Comparison of ENCODE assay signal across 8 cellular contexts in the genomic region with DNA sequence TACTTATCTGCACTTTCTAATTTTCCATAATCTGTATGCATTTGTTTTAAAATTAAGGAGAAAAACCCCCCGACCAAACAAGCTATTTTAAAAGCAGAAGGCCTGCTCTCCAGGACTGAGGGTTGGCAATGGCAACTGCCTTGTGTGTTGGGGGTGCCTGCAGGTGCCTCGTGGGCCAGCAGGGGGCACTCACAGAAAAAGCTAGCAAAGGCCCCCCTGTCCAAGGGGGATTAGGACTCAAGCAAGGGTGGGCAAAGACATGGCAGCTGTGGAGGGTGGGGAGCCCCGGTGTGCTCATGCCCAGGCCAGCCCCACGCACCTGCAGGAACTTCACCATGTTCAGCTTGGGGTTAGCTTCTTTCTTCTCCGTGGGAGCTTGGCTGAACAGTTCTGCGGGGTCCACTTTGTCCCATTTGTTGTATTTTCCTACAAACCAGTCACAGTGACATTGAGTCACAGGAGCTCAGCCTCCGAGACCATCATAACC. TPM values are rescaled to one million over a fixed set of nuclear protein-coding genes. Genes with fewer than 3 reads are reported as not detected.
A peak's percentile ranks its signal among the peaks of the same experiment; 100 is the strongest.
DNase-seq lines count a peak whose midpoint lies in the region; TF ChIP-seq lines count a peak whose summit lies in the region.

No MANE protein-coding gene starts in this region.

- H3K79me2 ChIP-seq in SK-N-SH (ENCODE audit: insufficient read depth): peaks cover 23% of the 10 kb centered on the region; the same call in 1 of the 2 replicates

- intact Hi-C loops in adrenal gland (cut with DNase I): no loop called here

- H3K9me3 ChIP-seq in SK-N-SH: no peaks in the 10 kb centered on the region
- H3K9me3 ChIP-seq in adrenal gland (replicated peaks in 1 of 3): no peaks in the 10 kb centered on the region

- TF ChIP-seq POLR2A in adrenal gland (IDR thresholded peaks at IDR 0.05): no peak

- H3F3A ChIP-seq in SK-N-SH (replicated peaks; ENCODE audit: insufficient read depth): no peaks in the 10 kb centered on the region

- no peak for TF ChIP-seq EP300 in SK-N-SH (IDR thresholded peaks at IDR 0.05; ENCODE audit: borderline replicate concordance in 1 of 2, low read depth in 1 of 2, low read length in 1 of 2)

- H3K27me3 ChIP-seq in SK-N-SH (ENCODE audit: insufficient read depth) (no peaks in the 10 kb centered on the region), adrenal gland (no peaks in the 10 kb centered on the region)

- H3K4me3 ChIP-seq in SK-N-SH (ENCODE audit: low read depth in 2 of 2, low read length in 1 of 2) (peak overlapping the region in 1 of 2 experiments; percentile 42; a peak in 1 of 4 replicates), adrenal gland (no peak overlapping the region)

- WGBS in SK-N-SH (ENCODE audit: low lambda C conversion rate): 61% methylated on average over 7 of the region's 7 CpGs
- WGBS in adrenal gland, 4 donors: 69 to 79% (median 73%) methylated on average over 7 of the region's 7 CpGs

- no peak overlapping the region for H3K4me2 ChIP-seq in SK-N-SH

- no peak overlapping the region for H2AFZ ChIP-seq in SK-N-SH (ENCODE audit: low read depth)

- peak; percentile 45 for TF ChIP-seq RAD21 in SK-N-SH (IDR thresholded peaks at IDR 0.05; ENCODE audit: low read length)

- no peak overlapping the region for H3K9ac ChIP-seq in SK-N-SH

- TF ChIP-seq CTCF in SK-N-SH (IDR thresholded peaks at IDR 0.05) (peak; percentile 92), adrenal gland (IDR thresholded peaks at IDR 0.05) (peak; percentile 31 to 67 (median 53))

- H3K36me3 ChIP-seq in SK-N-SH (replicated peaks in 1 of 2; ENCODE audit: control insufficient read depth in 1 of 2, insufficient read depth in 2 of 2, low read length in 1 of 2) (peaks cover 22 to 66% of the 10 kb centered on the region in 2 experiments), adrenal gland (replicated peaks in 1 of 2) (peaks cover 0 to 70% of the 10 kb centered on the region in 2 donors)

- H4K20me1 ChIP-seq in SK-N-SH (ENCODE audit: insufficient read depth): 0 out of 2 replicates have a peak, but pooled peaks cover 4% of the 10 kb centered on the region

- CTCF ChIA-PET in SK-N-SH (lab: Yijun Ruan, JAX): interaction anchor here (0.5 to 2.9 kb wide), 40 partner anchors 9 to 344 kb away, joined by 3 to 48 read pairs (median 4); a partner anchor contains a TSS

- H3K4me1 ChIP-seq in SK-N-SH (ENCODE audit: control insufficient read depth in 1 of 2, insufficient read depth in 2 of 2, low read depth in 1 of 2, low read length in 1 of 2): no peaks in the 10 kb centered on the region
- no peaks in the 10 kb centered on the region for H3K4me1 ChIP-seq in adrenal gland (replicated peaks in 1 of 2)

- DNase-seq in activated effector memory CD4-positive, alpha-beta T cell treated with anti-CD3 and anti-CD28 coated beads, Interleukin-2, amount 50 U/mL, for 16 hours: peak; percentile 82
- DNase-seq in activated effector memory CD4-positive, alpha-beta T cell treated with Interleukin-2 at 50 U/mL for 16 hours: no peak
- peak; percentile 88 for DNase-seq in SK-N-SH
- peak in 1 of 7 donors; percentile 43 for DNase-seq in adrenal gland
- peak; percentile 25 for DNase-seq in inferior parietal cortex (ENCODE audit: extremely low spot score)
- peak; percentile 22 for DNase-seq in stimulated activated CD8-positive, alpha-beta memory T cell treated with anti-CD3 and anti-CD28 coated beads, Interleukin-12 subunit alpha, Interleukin-12 subunit beta, amount 100 ng/mL, for 1 hour (ENCODE audit: low read depth)
- no peak for DNase-seq in GDM1 (lab: John Stamatoyannopoulos, UW)
- no peak for DNase-seq in NCI-H1048 (lab: John Stamatoyannopoulos, UW)

- H3K9me2 ChIP-seq in SK-N-SH: no peaks in the 10 kb centered on the region

- H3K27ac ChIP-seq in SK-N-SH (ENCODE audit: low read depth in 2 of 2, low read length in 1 of 2): no peak overlapping the region
- H3K27ac ChIP-seq in adrenal gland: no peak overlapping the region

- POLR2A ChIA-PET in SK-N-SH (lab: Yijun Ruan, JAX): interaction anchor here (0.9 kb wide), 1 partner anchor 10 kb away, joined by 3 read pairs; a partner anchor contains a TSS

TF ChIP-seq in SK-N-SH, 30 proteins besides CTCF, POLR2A, EP300 and RAD21:
- no peak for TF ChIP-seq GATA2 (CRISPR knock-in tag; IDR thresholded peaks at IDR 0.05)
- TF ChIP-seq SMC3 (IDR thresholded peaks at IDR 0.05; ENCODE audit: low read depth, low read length): peak; percentile 23; the same call in 1 of the 2 replicates

RNA-seq across cellular contexts. Expression of a gene that starts 10.3 kb away (rescaled TPM):
- polyA plus RNA-seq in SK-N-SH (2012; rRNA removed): 14.4 and 17.4 TPM in 2 replicates
- 5.6 and 9.3 TPM in 2 replicates for polyA plus RNA-seq in SK-N-SH (2012; cell fraction: cytosol; rRNA removed)
- 81.6 and 88.5 TPM in 2 replicates for polyA plus RNA-seq in SK-N-SH (2012; cell fraction: nucleus; rRNA removed)
- total RNA-seq in adrenal gland: 10 to 100 TPM; 15.3 to 31.0 (median 24.5) TPM
- polyA plus RNA-seq in adrenal gland: 10 to 100 TPM in 2 of 3 donors, 1 to 10 TPM in 1; 8.5 to 31.8 (median 18.6) TPM

RNA-seq across cellular contexts. Expression of a gene that starts 19.7 kb away (rescaled TPM):
- polyA plus RNA-seq in SK-N-SH (2012; rRNA removed): 29.6 and 33.8 TPM in 2 replicates
- 16.4 and 24.2 TPM in 2 replicates for polyA plus RNA-seq in SK-N-SH (2012; cell fraction: cytosol; rRNA removed)
- 42.7 and 51.1 TPM in 2 replicates for polyA plus RNA-seq in SK-N-SH (2012; cell fraction: nucleus; rRNA removed)
- total RNA-seq in adrenal gland: 10 to 100 TPM; 38.8 to 60.6 (median 45.5) TPM
- polyA plus RNA-seq in adrenal gland: 10 to 100 TPM in 2 of 3 donors, 1 to 10 TPM in 1; 9.9 to 29.2 (median 20.1) TPM

Comparison
In these comparisons a context has a peak if more than half of its experiments do, and no peak if none do; other contexts are left out.
1. DNase-seq: peak in activated effector memory CD4-positive, alpha-beta T cell treated with anti-CD3 and anti-CD28 coated beads, Interleukin-2, amount 50 U/mL, for 16 hours (single experiment), SK-N-SH (single experiment), inferior parietal cortex (single experiment) and stimulated activated CD8-positive, alpha-beta memory T cell treated with anti-CD3 and anti-CD28 coated beads, Interleukin-12 subunit alpha, Interleukin-12 subunit beta, amount 100 ng/mL, for 1 hour (single experiment); none in activated effector memory CD4-positive, alpha-beta T cell treated with Interleukin-2 at 50 U/mL for 16 hours (single experiment), GDM1 (single experiment) and NCI-H1048 (single experiment).